In genomic region chr11:73176892-73177155, GRCh38 we compare ENCODE assay signal across 14 cellular contexts. TPM values are rescaled to one million over a fixed set of nuclear protein-coding genes. Genes with fewer than 3 reads are reported as not detected.
A peak's percentile ranks its signal among the peaks of the same experiment; 100 is the strongest.
DNase-seq lines count a peak whose midpoint lies in the region; ATAC-seq and TF ChIP-seq lines count a peak whose summit lies in the region.
"Had no signal": no experiment of that assay in that cellular context is flagged by ENCODE, and none has a peak within 500 bp of the region (broad histone marks: within the 10 kb centered on the region; RNA-seq: fewer than 3 reads in every experiment).

No MANE protein-coding gene starts in this region.

- H3K4me3 ChIP-seq in lower lobe of right lung (no peak overlapping the region), suprapubic skin (no peak overlapping the region)
- H3K4me3 ChIP-seq: A549, GM23248 had no signal

- TF ChIP-seq EP300 in suprapubic skin (IDR thresholded peaks at IDR 0.05), result no peak

- H3K27ac Mint-ChIP-seq in activated CD8-positive, alpha-beta memory T cell treated with anti-CD3 and anti-CD28 coated beads, Interleukin-2, amount 10 ng/mL, durations not matched to agents 7 days and 5 days, result peak overlapping the region; percentile 72
- H3K27ac Mint-ChIP-seq in activated B cell treated with CpG ODN at 0.5 μM for 24 hours, result peak overlapping the region; percentile 87
- H3K27ac Mint-ChIP-seq in activated naive CD4-positive, alpha-beta T cell treated with anti-CD3 and anti-CD28 coated beads for 36 hours, result no peak overlapping the region
- H3K27ac Mint-ChIP-seq: activated T-helper 1 cell treated with anti-CD3 and anti-CD28 coated beads, Interleukin-12 subunit alpha, Interleukin-12 subunit beta, Interleukin-2, Interleukin-4 antibody, amounts not matched to agents 30 ng/mL and 10 ng/mL and 1 ng/mL, durations not matched to agents 14 hours and 24 hours and 36 hours had no signal

- H3K4me1 ChIP-seq in lower lobe of right lung (peaks cover 30% of the 10 kb centered on the region), suprapubic skin (peaks cover 28% of the 10 kb centered on the region)
- H3K4me1 ChIP-seq: A549 had no signal

- DNase-seq in activated CD8-positive, alpha-beta memory T cell treated with anti-CD3 and anti-CD28 coated beads, Interleukin-2, amount 10 ng/mL, durations not matched to agents 7 days and 5 days, result no peak
- no peak for DNase-seq in activated CD8-positive, alpha-beta memory T cell treated with anti-CD3 and anti-CD28 coated beads, Interleukin-2, amount 50 U/mL, for 48 hours
- DNase-seq in activated B cell treated with CpG ODN at 0.5 μM for 24 hours, result no peak
- DNase-seq in lower lobe of right lung, result no peak
- no peak for DNase-seq in suprapubic skin (ENCODE audit: low spot score in 2 of 2)
- no peak for DNase-seq in dedifferentiated amniotic fluid mesenchymal stem cell (ENCODE audit: extremely low spot score)
- no peak for DNase-seq in stimulated activated naive CD8-positive, alpha-beta T cell treated with anti-CD3 and anti-CD28 coated beads, Interleukin-15, Interleukin-2, amounts not matched to agents 100 U/mL and 50 U/mL, for 24 hours
- no peak for DNase-seq in activated naive CD4-positive, alpha-beta T cell treated with anti-CD3 and anti-CD28 coated beads for 36 hours
- DNase-seq: CD4-positive, alpha-beta memory T cell; NCI-H82; SIG-M5 had no signal

- H3K36me3 Mint-ChIP-seq in activated CD8-positive, alpha-beta memory T cell treated with anti-CD3 and anti-CD28 coated beads, Interleukin-2, amount 10 ng/mL, durations not matched to agents 7 days and 5 days, result no peaks in the 10 kb centered on the region
- H3K36me3 Mint-ChIP-seq in activated B cell treated with CpG ODN at 0.5 μM for 24 hours (ENCODE audit: low read depth), result no peaks in the 10 kb centered on the region
- no peaks in the 10 kb centered on the region for H3K36me3 Mint-ChIP-seq in activated naive CD4-positive, alpha-beta T cell treated with anti-CD3 and anti-CD28 coated beads for 36 hours (ENCODE audit: low read depth)
- H3K36me3 Mint-ChIP-seq: CD4-positive, alpha-beta memory T cell had no signal

- no peaks in the 10 kb centered on the region for H3K36me3 ChIP-seq in lower lobe of right lung
- no peaks in the 10 kb centered on the region for H3K36me3 ChIP-seq in suprapubic skin

- H3K27me3 ChIP-seq in lower lobe of right lung (ENCODE audit: low read depth) (no peaks in the 10 kb centered on the region), suprapubic skin (no peaks in the 10 kb centered on the region)

- peaks cover 35% of the 10 kb centered on the region for H3K4me1 Mint-ChIP-seq in activated CD8-positive, alpha-beta memory T cell treated with anti-CD3 and anti-CD28 coated beads, Interleukin-2, amount 10 ng/mL, durations not matched to agents 7 days and 5 days
- peaks cover 48% of the 10 kb centered on the region for H3K4me1 Mint-ChIP-seq in activated B cell treated with CpG ODN at 0.5 μM for 24 hours
- H3K4me1 Mint-ChIP-seq in activated naive CD4-positive, alpha-beta T cell treated with anti-CD3 and anti-CD28 coated beads for 36 hours (ENCODE audit: low read depth), result no peaks in the 10 kb centered on the region

- intact Hi-C loops in activated B cell treated with CpG ODN at 0.5 μM for 24 hours (cut with micrococcal nuclease) (loop anchor here (1.0 to 5.0 kb wide), 4 partner anchors 20 to 495 kb away; no protein-coding TSS in a partner anchor), lower lobe of right lung (cut with DNase I) (loop anchor here (10.0 kb wide), 1 partner anchor 342 kb away; no protein-coding TSS in a partner anchor)
- intact Hi-C loops in activated naive CD4-positive, alpha-beta T cell treated with anti-CD3 and anti-CD28 coated beads for 36 hours (cut with micrococcal nuclease), result no loop called here

- no peak for TF ChIP-seq CTCF in activated B cell treated with CpG ODN at 0.5 μM for 24 hours (IDR thresholded peaks at IDR 0.05)
- no peak for TF ChIP-seq CTCF in lower lobe of right lung (IDR thresholded peaks at IDR 0.05)
- TF ChIP-seq CTCF in suprapubic skin (IDR thresholded peaks at IDR 0.05), result no peak

- CTCF ChIA-PET in activated CD8-positive, alpha-beta memory T cell treated with anti-CD3 and anti-CD28 coated beads, Interleukin-2, amount 10 ng/mL, durations not matched to agents 7 days and 5 days (lab: Charles Lee), result interaction anchor here (1.0 to 5.6 kb wide), 26 partner anchors 9 to 590 kb away, joined by 3 to 74 read pairs (median 8); partner anchors contain the start of genes ATG16L2 and FCHSD2
- CTCF ChIA-PET in activated B cell treated with CpG ODN at 0.5 μM for 24 hours (lab: Charles Lee), result interaction anchor here (0.7 to 5.4 kb wide), 23 partner anchors 8 to 454 kb away, joined by 3 to 156 read pairs (median 13); partner anchors contain the start of gene FCHSD2
- CTCF ChIA-PET in activated naive CD4-positive, alpha-beta T cell treated with anti-CD3 and anti-CD28 coated beads for 36 hours (lab: Charles Lee), result interaction anchor here (0.5 to 7.1 kb wide), 24 partner anchors 10 to 493 kb away, joined by 3 to 66 read pairs (median 4); partner anchors contain the start of genes FCHSD2 and STARD10

- no peaks in the 10 kb centered on the region for H3K9me3 ChIP-seq in lower lobe of right lung
- H3K9me3 ChIP-seq in suprapubic skin, result no peaks in the 10 kb centered on the region
- H3K9me3 ChIP-seq: A549 had no signal

- POLR2A ChIA-PET in activated B cell treated with CpG ODN at 0.5 μM for 24 hours (lab: Charles Lee), result interaction anchor here (0.5 to 5.3 kb wide), 17 partner anchors 12 to 390 kb away, joined by 3 to 145 read pairs (median 5); partner anchors contain the start of gene FCHSD2

- no peak overlapping the region for H3K4me3 Mint-ChIP-seq in activated CD8-positive, alpha-beta memory T cell treated with anti-CD3 and anti-CD28 coated beads, Interleukin-2, amount 10 ng/mL, durations not matched to agents 7 days and 5 days
- H3K4me3 Mint-ChIP-seq in activated B cell treated with CpG ODN at 0.5 μM for 24 hours, result peak overlapping the region; percentile 16
- no peak overlapping the region for H3K4me3 Mint-ChIP-seq in activated naive CD4-positive, alpha-beta T cell treated with anti-CD3 and anti-CD28 coated beads for 36 hours
- H3K4me3 Mint-ChIP-seq: activated T-helper 1 cell treated with anti-CD3 and anti-CD28 coated beads, Interleukin-12 subunit alpha, Interleukin-12 subunit beta, Interleukin-2, Interleukin-4 antibody, amounts not matched to agents 30 ng/mL and 10 ng/mL and 1 ng/mL, durations not matched to agents 14 hours and 24 hours and 36 hours had no signal

- H3K27ac ChIP-seq in lower lobe of right lung (peak overlapping the region; percentile 72), suprapubic skin (peak overlapping the region; percentile 56)
- H3K27ac ChIP-seq: A549, GM23248 had no signal

- 63% methylated on average over 1 of the region's 1 CpG for WGBS in suprapubic skin

- peaks cover 20% of the 10 kb centered on the region for H3K27me3 Mint-ChIP-seq in activated CD8-positive, alpha-beta memory T cell treated with anti-CD3 and anti-CD28 coated beads, Interleukin-2, amount 10 ng/mL, durations not matched to agents 7 days and 5 days
- H3K27me3 Mint-ChIP-seq in activated B cell treated with CpG ODN at 0.5 μM for 24 hours, result no peaks in the 10 kb centered on the region
- H3K27me3 Mint-ChIP-seq in activated naive CD4-positive, alpha-beta T cell treated with anti-CD3 and anti-CD28 coated beads for 36 hours (ENCODE audit: low read depth), result no peaks in the 10 kb centered on the region

- no peak for TF ChIP-seq POLR2A in suprapubic skin (IDR thresholded peaks at IDR 0.05)

- ATAC-seq in activated CD8-positive, alpha-beta memory T cell treated with anti-CD3 and anti-CD28 coated beads, Interleukin-2, amount 10 ng/mL, durations not matched to agents 7 days and 5 days, result no peak
- no peak for ATAC-seq in activated B cell treated with CpG ODN at 0.5 μM for 24 hours (ENCODE audit: low read depth)
- no peak for ATAC-seq in lower lobe of right lung
- no peak for ATAC-seq in stimulated activated naive CD8-positive, alpha-beta T cell treated with anti-CD3 and anti-CD28 coated beads, Interleukin-15, Interleukin-2, amounts not matched to agents 100 U/mL and 50 U/mL, for 24 hours

- no peaks in the 10 kb centered on the region for H3K9me3 Mint-ChIP-seq in activated CD8-positive, alpha-beta memory T cell treated with anti-CD3 and anti-CD28 coated beads, Interleukin-2, amount 10 ng/mL, durations not matched to agents 7 days and 5 days (ENCODE audit: low read depth)
- no peaks in the 10 kb centered on the region for H3K9me3 Mint-ChIP-seq in activated B cell treated with CpG ODN at 0.5 μM for 24 hours
- no peaks in the 10 kb centered on the region for H3K9me3 Mint-ChIP-seq in activated naive CD4-positive, alpha-beta T cell treated with anti-CD3 and anti-CD28 coated beads for 36 hours
- H3K9me3 Mint-ChIP-seq: activated T-helper 1 cell treated with anti-CD3 and anti-CD28 coated beads, Interleukin-12 subunit alpha, Interleukin-12 subunit beta, Interleukin-2, Interleukin-4 antibody, amounts not matched to agents 30 ng/mL and 10 ng/mL and 1 ng/mL, durations not matched to agents 14 hours and 24 hours and 36 hours; CD4-positive, alpha-beta memory T cell had no signal

RNA-seq across cellular contexts. Expression of gene FCHSD2, which starts 34.7 kb away (rescaled TPM):
- 10 to 100 TPM; 42.1 to 71.0 TPM for total RNA-seq in activated CD8-positive, alpha-beta memory T cell treated with anti-CD3 and anti-CD28 coated beads, Interleukin-2, amount 10 ng/mL, durations not matched to agents 7 days and 5 days
- total RNA-seq in activated B cell treated with CpG ODN at 0.5 μM for 24 hours (176 and 207 TPM in 2 replicates), lower lobe of right lung (59.0 TPM), suprapubic skin (10 to 100 TPM in 1 of 4 donors, 1 to 10 TPM in 3; 5.7 to 16.8 (median 7.9) TPM)
- total RNA-seq in activated naive CD4-positive, alpha-beta T cell treated with anti-CD3 and anti-CD28 coated beads for 36 hours, result 10 to 100 TPM; 31.1 to 36.8 TPM

RNA-seq across cellular contexts. Expression of gene P2RY2, which starts 41.3 kb away (rescaled TPM):
- total RNA-seq in activated CD8-positive, alpha-beta memory T cell treated with anti-CD3 and anti-CD28 coated beads, Interleukin-2, amount 10 ng/mL, durations not matched to agents 7 days and 5 days, result not detected
- 0.22 and 0.42 TPM in 2 replicates for total RNA-seq in activated B cell treated with CpG ODN at 0.5 μM for 24 hours
- total RNA-seq in lower lobe of right lung, result 6.5 TPM
- 10 to 100 TPM in 3 of 4 donors, 1 to 10 TPM in 1; 5.5 to 15.9 (median 12.8) TPM for total RNA-seq in suprapubic skin
- total RNA-seq in activated naive CD4-positive, alpha-beta T cell treated with anti-CD3 and anti-CD28 coated beads for 36 hours, result not detected
- total RNA-seq: activated T-helper 1 cell treated with anti-CD3 and anti-CD28 coated beads, Interleukin-12 subunit alpha, Interleukin-12 subunit beta, Interleukin-2, Interleukin-4 antibody, amounts not matched to agents 30 ng/mL and 10 ng/mL and 1 ng/mL, durations not matched to agents 14 hours and 24 hours and 36 hours; CD4-positive, alpha-beta memory T cell; GM23248 had no signal
